In the genomic region with DNA sequence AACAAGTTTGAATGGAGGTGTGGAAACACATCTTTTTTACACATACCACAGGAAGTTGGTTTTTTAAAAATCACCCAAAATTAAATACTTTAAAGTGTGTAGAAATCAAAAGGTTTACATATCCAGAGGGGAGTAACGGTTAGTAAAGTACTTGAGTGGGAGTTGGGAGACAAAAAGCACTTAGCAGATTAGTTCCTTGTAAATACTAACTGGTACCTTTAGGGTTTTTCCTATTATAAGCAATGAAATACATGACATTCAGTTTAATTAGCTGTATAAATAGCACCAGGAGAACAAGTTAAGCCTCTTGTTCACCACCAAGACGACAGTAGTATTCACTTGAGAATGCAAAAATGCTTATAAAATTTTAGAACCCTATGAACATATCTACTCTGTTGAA, we compare ENCODE assay signal across 24 cellular contexts.
"Had no signal": no experiment of that assay in that cellular context is flagged by ENCODE, and none has a peak within 500 bp of the region (broad histone marks: within the 10 kb centered on the region; RNA-seq: fewer than 3 reads in every experiment).

No MANE protein-coding gene starts in this region.

- H3K27me3 ChIP-seq: colonic mucosa, esophagus muscularis mucosa, gastrocnemius medialis, gastroesophageal sphincter, heart left ventricle had no signal

- H3K36me3 ChIP-seq: colonic mucosa, esophagus muscularis mucosa, esophagus squamous epithelium, gastrocnemius medialis, gastroesophageal sphincter, heart left ventricle, heart right ventricle had no signal

- H3K4me1 ChIP-seq: colonic mucosa, esophagus muscularis mucosa, esophagus squamous epithelium, foreskin keratinocyte, gastrocnemius medialis, gastroesophageal sphincter, heart right ventricle had no signal

- H3K27ac ChIP-seq: colonic mucosa, coronary artery, dorsolateral prefrontal cortex, epithelial cell of prostate, esophagus muscularis mucosa, esophagus squamous epithelium, foreskin keratinocyte, gastrocnemius medialis, gastroesophageal sphincter had no signal

- DNase-seq: colonic mucosa; cortex of kidney; dermis blood vessel endothelial cell; dorsolateral prefrontal cortex; effector CD4-positive, alpha-beta T cell; effector CD8-positive, alpha-beta T cell; effector memory CD4-positive, alpha-beta T cell; effector memory CD8-positive, alpha-beta T cell; endodermal cell; esophagus squamous epithelium; foreskin fibroblast; foreskin keratinocyte; foreskin melanocyte; gastrocnemius medialis; glutamatergic neuron; head of caudate nucleus; heart right ventricle had no signal

- H3K9me3 ChIP-seq: colonic mucosa, esophagus muscularis mucosa, esophagus squamous epithelium, gastrocnemius medialis, gastroesophageal sphincter, heart left ventricle had no signal

- ATAC-seq: effector memory CD8-positive, alpha-beta T cell; esophagus mucosa; foreskin keratinocyte; gastrocnemius medialis; gastroesophageal sphincter had no signal

- H3K4me3 ChIP-seq: colonic mucosa, coronary artery, dorsolateral prefrontal cortex, esophagus muscularis mucosa, esophagus squamous epithelium, gastrocnemius medialis, gastroesophageal sphincter, heart left ventricle, heart right ventricle had no signal

- H3K4me3 Mint-ChIP-seq: dendritic cell treated with granulocyte-macrophage colony-stimulating factor and Interleukin-4, amounts not matched to agents 40 ng/mL and 50 ng/mL, for 4 days; effector memory CD8-positive, alpha-beta T cell; endodermal cell had no signal

- H3K27ac Mint-ChIP-seq: dendritic cell treated with granulocyte-macrophage colony-stimulating factor and Interleukin-4, amounts not matched to agents 40 ng/mL and 50 ng/mL, for 4 days; effector memory CD8-positive, alpha-beta T cell; endodermal cell had no signal
